1 cellular context compared by ENCODE assay signal in genomic region chrX:38817004-38817703, GRCh38.
TF ChIP-seq lines count a peak whose summit lies in the region.

No MANE protein-coding gene starts in this region.

TF ChIP-seq in K562, 482 proteins besides CTCF, POLR2A, EP300 and RAD21 (continued from another document):
- TF ChIP-seq BCOR (IDR thresholded peaks at IDR 0.05) (no peak), NR2F6 (CRISPR knock-in tag; IDR thresholded peaks at IDR 0.05) (no peak), SIRT6 (IDR thresholded peaks at IDR 0.05; ENCODE audit: low read depth, low read length) (no peak), CBFB (CRISPR knock-in tag; IDR thresholded peaks at IDR 0.05) (no peak), MXD1 (CRISPR knock-in tag; IDR thresholded peaks at IDR 0.05; ENCODE audit: borderline replicate concordance, poor library complexity, severe bottlenecking) (no peak), DIDO1 (tag; IDR thresholded peaks at IDR 0.05; ENCODE audit: low read depth) (no peak), DPF2 (IDR thresholded peaks at IDR 0.05) (0 out of 2 replicates have a peak, but pooled peaks have one; percentile 25), CHAMP1 (IDR thresholded peaks at IDR 0.05) (no peak), ZNF764 (CRISPR knock-in tag; IDR thresholded peaks at IDR 0.05; ENCODE audit: low read depth) (no peak), KDM1A (IDR thresholded peaks at IDR 0.05) (peak in 1 of 2 experiments; percentile 15; a peak in 1 of 4 replicates), HES1 (IDR thresholded peaks at IDR 0.05; ENCODE audit: low read depth) (no peak), E2F8 (IDR thresholded peaks at IDR 0.05; ENCODE audit: low read depth, partially characterized antibody) (no peak), MYBL2 (IDR thresholded peaks at IDR 0.05; ENCODE audit: low read depth) (no peak), MYBL2 (CRISPR knock-in tag; IDR thresholded peaks at IDR 0.05; ENCODE audit: borderline replicate concordance) (no peak), ARNT (IDR thresholded peaks at IDR 0.05) (no peak), ZFX (CRISPR knock-in tag; IDR thresholded peaks at IDR 0.05) (peak; percentile 53), SMARCE1 (IDR thresholded peaks at IDR 0.05) (no peak), ZNF280A (IDR thresholded peaks at IDR 0.05; ENCODE audit: low read depth, partially characterized antibody) (no peak), SLC30A9 (CRISPR knock-in tag; IDR thresholded peaks at IDR 0.05) (no peak), ZNF551 (CRISPR knock-in tag; IDR thresholded peaks at IDR 0.05) (no peak), HDAC2 (IDR thresholded peaks at IDR 0.05) (no peak), HINFP (tag; conservative IDR thresholded peaks at IDR 0.05; ENCODE audit: low read depth) (no peak), SMAD4 (CRISPR knock-in tag; conservative IDR thresholded peaks at IDR 0.05) (peak; percentile 50; the same call in 1 of the 2 replicates), TEAD2 (tag; IDR thresholded peaks at IDR 0.05) (0 out of 2 replicates have a peak, but pooled peaks have one; percentile 16), E2F5 (CRISPR knock-in tag; IDR thresholded peaks at IDR 0.05) (no peak), HMGN3 (IDR thresholded peaks at IDR 0.05; ENCODE audit: borderline replicate concordance, extremely low read depth, insufficient read length, low read depth, low read length) (no peak), KLF13 (tag; IDR thresholded peaks at IDR 0.05; ENCODE audit: borderline replicate concordance, low read depth) (no peak), ZNF134 (CRISPR knock-in tag; conservative IDR thresholded peaks at IDR 0.05) (no peak), MITF (IDR thresholded peaks at IDR 0.05) (no peak), CBX3 (IDR thresholded peaks at IDR 0.05; ENCODE audit: borderline replicate concordance in 1 of 2, low read length in 2 of 2) (no peak), MECOM (CRISPR knock-in tag; IDR thresholded peaks at IDR 0.05) (no peak), MEF2D (tag; conservative IDR thresholded peaks at IDR 0.05; ENCODE audit: low read depth) (0 out of 2 replicates have a peak, but pooled peaks have one; percentile 21), HNRNPLL (IDR thresholded peaks at IDR 0.05; ENCODE audit: low read depth, low read length, poor library complexity, severe bottlenecking) (no peak), NCOA1 (IDR thresholded peaks at IDR 0.05; ENCODE audit: low read depth) (no peak), HCFC1 (IDR thresholded peaks at IDR 0.05; ENCODE audit: low read depth, low read length) (no peak), WHSC1 (IDR thresholded peaks at IDR 0.05; ENCODE audit: low read length) (no peak), ETV5 (CRISPR knock-in tag; IDR thresholded peaks at IDR 0.05; ENCODE audit: low read depth) (peak; percentile 73), ZNF584 (CRISPR knock-in tag; IDR thresholded peaks at IDR 0.05; ENCODE audit: low read depth) (peak; percentile 61; the same call in 1 of the 2 replicates), ZNF3 (CRISPR knock-in tag; IDR thresholded peaks at IDR 0.05) (no peak), GATAD2B (IDR thresholded peaks at IDR 0.05; ENCODE audit: borderline replicate concordance) (no peak), MIER1 (IDR thresholded peaks at IDR 0.05; ENCODE audit: low read depth) (no peak), BHLHE40 (IDR thresholded peaks at IDR 0.05; ENCODE audit: low read length) (no peak; the same call in 1 of the 2 replicates), PHTF2 (CRISPR knock-in tag; IDR thresholded peaks at IDR 0.05) (no peak)
TF ChIP-seq in K562: peak in this region for 48.
